Comparison of ENCODE assay signal across 8 cellular contexts in the genomic region with DNA sequence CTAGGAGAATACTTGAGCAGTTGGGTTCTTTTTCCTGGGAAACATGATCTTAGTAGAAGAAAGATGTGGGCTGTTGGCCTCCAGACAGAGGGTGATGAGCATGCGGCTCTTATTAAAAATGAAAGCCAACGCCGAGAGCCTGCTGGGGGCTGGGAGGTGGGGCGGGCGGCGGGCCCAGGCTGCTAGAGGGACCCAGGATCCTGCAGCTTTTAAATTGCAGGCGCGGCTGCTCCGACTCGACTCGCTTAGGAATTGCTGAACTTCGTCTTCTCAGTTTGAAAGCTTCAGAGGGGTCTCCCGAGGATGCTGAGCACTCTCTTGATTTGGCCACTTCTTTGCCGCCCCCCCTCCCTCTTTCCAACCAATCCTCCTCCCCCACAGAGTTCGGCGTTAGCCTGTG. TPM values are rescaled to one million over a fixed set of nuclear protein-coding genes. Genes with fewer than 3 reads are reported as not detected.
DNase-seq lines count a peak whose midpoint lies in the region; TF ChIP-seq lines count a peak whose summit lies in the region.

No MANE protein-coding gene starts in this region.

- H3K4me1 ChIP-seq in CD8-positive, alpha-beta memory T cell (ENCODE audit: insufficient read depth, low read length): peaks cover 25% of the 10 kb centered on the region
- H3K4me1 ChIP-seq in muscle layer of colon (ENCODE audit: insufficient read depth, low read length) (peaks cover 31% of the 10 kb centered on the region), stomach smooth muscle (ENCODE audit: control insufficient read depth, insufficient read depth, low read length) (peaks cover 22% of the 10 kb centered on the region)

- no peaks in the 10 kb centered on the region for H3K9me3 Mint-ChIP-seq in CD8-positive, alpha-beta memory T cell

- CTCF ChIA-PET in CD8-positive, alpha-beta memory T cell (lab: Charles Lee): interaction anchor here (0.8 to 1.2 kb wide), 3 partner anchors 35 to 52 kb away, joined by 3 to 4 read pairs (median 3); no protein-coding TSS in a partner anchor

- H3K4me3 ChIP-seq in CD8-positive, alpha-beta memory T cell (ENCODE audit: low read length): peak overlapping the region; percentile 70
- peak overlapping the region; percentile 58 for H3K4me3 ChIP-seq in epithelial cell of esophagus (ENCODE audit: low read length)
- peak overlapping the region; percentile 63 to 77 for H3K4me3 ChIP-seq in muscle layer of colon (ENCODE audit: low read depth in 1 of 2, low read length in 2 of 2)
- peak overlapping the region; percentile 72 to 73 for H3K4me3 ChIP-seq in stomach smooth muscle (ENCODE audit: low read length in 2 of 2)

- H3K4me3 Mint-ChIP-seq in CD8-positive, alpha-beta memory T cell: peak overlapping the region; percentile 75 to 95 (median 87)

- H3K9ac ChIP-seq in muscle layer of colon (ENCODE audit: low read length): peak overlapping the region; percentile 27
- peak overlapping the region; percentile 39 to 62 for H3K9ac ChIP-seq in stomach smooth muscle (ENCODE audit: low read length in 2 of 2)

- peaks cover 0 to 2% of the 10 kb centered on the region in 2 donors for H3K27me3 Mint-ChIP-seq in CD8-positive, alpha-beta memory T cell

- TF ChIP-seq CTCF in epithelial cell of esophagus (IDR thresholded peaks at IDR 0.05; ENCODE audit: insufficient read depth, low read depth, low read length, missing control alignments): no peak

- DNase-seq in CD8-positive, alpha-beta memory T cell: peak in 4 of 5 donors; percentile 17 to 60 (median 27)
- peak; percentile 20 for DNase-seq in KBM-7
- peak; percentile 17 to 25 for DNase-seq in activated CD4-positive, alpha-beta T cell treated with anti-CD3 and anti-CD28 coated beads, Interleukin-2, amount 50 U/mL, for 4 hours
- DNase-seq in epithelial cell of esophagus (ENCODE audit: low read depth): peak; percentile 45
- DNase-seq in DMS153 (lab: John Stamatoyannopoulos, UW): no peak
- no peak for DNase-seq in retina

- peaks cover 0 to 16% (median 0%) of the 10 kb centered on the region in 3 donors for H3K36me3 Mint-ChIP-seq in CD8-positive, alpha-beta memory T cell

- H3K27me3 ChIP-seq in CD8-positive, alpha-beta memory T cell (ENCODE audit: insufficient read depth, low read length, poor library complexity, severe bottlenecking): no peaks in the 10 kb centered on the region
- H3K27me3 ChIP-seq in muscle layer of colon (ENCODE audit: control insufficient read depth in 1 of 2, insufficient read depth in 2 of 2, low read length in 2 of 2) (no peaks in the 10 kb centered on the region), stomach smooth muscle (ENCODE audit: control insufficient read depth in 1 of 2, insufficient read depth in 2 of 2, low read length in 2 of 2) (no peaks in the 10 kb centered on the region)

- in situ Hi-C loops in KBM-7 (cut with MboI; ENCODE audit: low pct_unique_long_range_greater_than_20kb, low sequenced_read_pairs): no loop called here

- POLR2A ChIA-PET in CD8-positive, alpha-beta memory T cell (lab: Charles Lee): interaction anchor here (0.6 to 1.5 kb wide), 2 partner anchors 13 to 28 kb away, joined by 5 to 8 read pairs; no protein-coding TSS in a partner anchor

- H3K27ac Mint-ChIP-seq in CD8-positive, alpha-beta memory T cell: peak overlapping the region; percentile 62 to 97 (median 92)

- H3K9me3 ChIP-seq in CD8-positive, alpha-beta memory T cell (ENCODE audit: low read length): no peaks in the 10 kb centered on the region
- H3K9me3 ChIP-seq in muscle layer of colon (ENCODE audit: low read length) (no peaks in the 10 kb centered on the region), stomach smooth muscle (ENCODE audit: control insufficient read depth in 2 of 2, low read length in 2 of 2) (no peaks in the 10 kb centered on the region)

- peak overlapping the region; percentile 84 for H3K27ac ChIP-seq in CD8-positive, alpha-beta memory T cell (ENCODE audit: low read depth, low read length)
- H3K27ac ChIP-seq in muscle layer of colon (ENCODE audit: low read depth, low read length): peak overlapping the region; percentile 86
- H3K27ac ChIP-seq in stomach smooth muscle (ENCODE audit: low read length): peak overlapping the region; percentile 76

- H3K36me3 ChIP-seq in CD8-positive, alpha-beta memory T cell (ENCODE audit: insufficient read depth, low read length): peaks cover 2% of the 10 kb centered on the region
- H3K36me3 ChIP-seq in muscle layer of colon (ENCODE audit: insufficient read depth, low read length): no peaks in the 10 kb centered on the region
- peaks cover 0 to under 1% of the 10 kb centered on the region in 2 donors for H3K36me3 ChIP-seq in stomach smooth muscle (ENCODE audit: control insufficient read depth in 2 of 2, insufficient read depth in 2 of 2, low read length in 2 of 2)

- H3K4me1 Mint-ChIP-seq in CD8-positive, alpha-beta memory T cell: peaks cover 41 to 44% (median 43%) of the 10 kb centered on the region in 3 donors

RNA-seq across cellular contexts. Expression of a gene that starts 1.2 kb away (rescaled TPM):
- 10 to 100 TPM; 66.5 to 69.3 TPM for total RNA-seq in CD8-positive, alpha-beta memory T cell
- 15.9 TPM for polyA plus RNA-seq in CD8-positive, alpha-beta memory T cell

Comparison
In these comparisons a context has a peak if more than half of its experiments do, and no peak if none do; other contexts are left out.
1. DNase-seq: peak in CD8-positive, alpha-beta memory T cell (4 of 5), KBM-7 (single experiment), activated CD4-positive, alpha-beta T cell treated with anti-CD3 and anti-CD28 coated beads, Interleukin-2, amount 50 U/mL, for 4 hours (2 of 2) and epithelial cell of esophagus (single experiment); none in DMS153 (single experiment) and retina (single experiment).
2. Peak in every context shown above with its lines, with median percentiles within 50 percentile points of each other: H3K27ac ChIP-seq and H3K4me3 ChIP-seq.